Comparison of ENCODE assay signal across 1 cellular context in the genomic region with DNA sequence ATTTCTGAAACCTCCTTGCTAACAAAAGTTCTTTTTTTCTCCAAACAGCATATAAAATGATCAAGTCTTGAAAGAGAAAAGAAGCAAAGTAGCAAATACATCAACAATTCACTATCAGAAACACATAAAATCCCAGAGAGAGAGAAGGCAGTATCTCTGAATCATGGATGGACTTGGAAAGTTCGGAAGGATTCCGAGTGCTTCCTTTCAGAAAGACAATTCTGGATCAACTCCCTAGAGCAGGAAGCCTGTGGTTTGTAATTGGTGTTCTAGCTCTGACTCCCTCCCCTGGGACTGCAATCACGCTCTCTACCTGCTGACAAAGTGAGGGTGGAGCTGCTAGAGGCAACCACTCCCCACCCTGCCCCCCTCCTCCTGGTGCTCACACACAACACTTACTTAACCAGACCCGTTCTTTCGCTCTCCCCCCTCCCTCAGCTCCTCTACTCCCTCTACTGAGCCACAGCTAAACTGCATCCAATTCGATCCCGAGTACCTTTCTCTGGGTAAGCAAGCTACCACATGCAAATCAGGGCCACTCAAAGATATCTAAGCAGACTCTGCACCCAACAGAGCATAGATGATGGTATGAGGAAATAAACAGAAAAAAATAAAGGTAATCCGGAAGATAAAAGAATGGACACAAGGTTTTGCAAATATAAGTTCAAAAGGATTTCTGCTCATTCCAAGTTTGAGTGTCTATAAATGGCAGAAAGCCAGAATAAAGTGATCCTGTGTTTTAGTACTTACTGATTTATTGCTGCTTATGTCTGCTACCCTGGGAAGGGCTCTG.
TF ChIP-seq lines count a peak whose summit lies in the region.

A gene (minus strand): TSS at position 235 of the 793 bp plus-strand sequence. CDS start 1,957 bp downstream, outside the sequence.

TF ChIP-seq in HepG2, 621 proteins besides CTCF, POLR2A, EP300 and RAD21 (continued from another document and continues in another):
- TF ChIP-seq, protein P1, sequence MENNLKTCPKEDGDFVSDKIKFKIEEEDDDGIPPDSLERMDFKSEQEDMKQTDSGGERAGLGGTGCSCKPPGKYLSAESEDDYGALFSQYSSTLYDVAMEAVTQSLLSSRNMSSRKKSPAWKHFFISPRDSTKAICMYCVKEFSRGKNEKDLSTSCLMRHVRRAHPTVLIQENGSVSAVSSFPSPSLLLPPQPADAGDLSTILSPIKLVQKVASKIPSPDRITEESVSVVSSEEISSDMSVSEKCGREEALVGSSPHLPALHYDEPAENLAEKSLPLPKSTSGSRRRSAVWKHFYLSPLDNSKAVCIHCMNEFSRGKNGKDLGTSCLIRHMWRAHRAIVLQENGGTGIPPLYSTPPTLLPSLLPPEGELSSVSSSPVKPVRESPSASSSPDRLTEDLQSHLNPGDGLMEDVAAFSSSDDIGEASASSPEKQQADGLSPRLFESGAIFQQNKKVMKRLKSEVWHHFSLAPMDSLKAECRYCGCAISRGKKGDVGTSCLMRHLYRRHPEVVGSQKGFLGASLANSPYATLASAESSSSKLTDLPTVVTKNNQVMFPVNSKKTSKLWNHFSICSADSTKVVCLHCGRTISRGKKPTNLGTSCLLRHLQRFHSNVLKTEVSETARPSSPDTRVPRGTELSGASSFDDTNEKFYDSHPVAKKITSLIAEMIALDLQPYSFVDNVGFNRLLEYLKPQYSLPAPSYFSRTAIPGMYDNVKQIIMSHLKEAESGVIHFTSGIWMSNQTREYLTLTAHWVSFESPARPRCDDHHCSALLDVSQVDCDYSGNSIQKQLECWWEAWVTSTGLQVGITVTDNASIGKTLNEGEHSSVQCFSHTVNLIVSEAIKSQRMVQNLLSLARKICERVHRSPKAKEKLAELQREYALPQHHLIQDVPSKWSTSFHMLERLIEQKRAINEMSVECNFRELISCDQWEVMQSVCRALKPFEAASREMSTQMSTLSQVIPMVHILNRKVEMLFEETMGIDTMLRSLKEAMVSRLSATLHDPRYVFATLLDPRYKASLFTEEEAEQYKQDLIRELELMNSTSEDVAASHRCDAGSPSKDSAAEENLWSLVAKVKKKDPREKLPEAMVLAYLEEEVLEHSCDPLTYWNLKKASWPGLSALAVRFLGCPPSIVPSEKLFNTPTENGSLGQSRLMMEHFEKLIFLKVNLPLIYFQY (CRISPR knock-in tag; IDR thresholded peaks at IDR 0.05; ENCODE audit: borderline replicate concordance), result peak; percentile 71
- TF ChIP-seq KMT2A (CRISPR knock-in tag; IDR thresholded peaks at IDR 0.05), result peak; percentile 89
- no peak for TF ChIP-seq NFATC3 (CRISPR knock-in tag; IDR thresholded peaks at IDR 0.05)
- TF ChIP-seq CHD4 (IDR thresholded peaks at IDR 0.05; ENCODE audit: borderline replicate concordance, low read length), result no peak
- peak; percentile 85 for TF ChIP-seq ZNF761 (CRISPR knock-in tag; conservative IDR thresholded peaks at IDR 0.05)
- 0 out of 2 replicates have a peak, but pooled peaks have one; percentile 52 for TF ChIP-seq PHF20 (CRISPR knock-in tag; IDR thresholded peaks at IDR 0.05)
- TF ChIP-seq FOXA1 (IDR thresholded peaks at IDR 0.05), result peak; percentile 29; the same call in 1 of the 2 replicates
- peak; percentile 58 for TF ChIP-seq FOXA1 (CRISPR knock-in tag; IDR thresholded peaks at IDR 0.05)
- 0 out of 2 replicates have a peak, but pooled peaks have one; percentile 37 for TF ChIP-seq TMF1 (CRISPR knock-in tag; IDR thresholded peaks at IDR 0.05; ENCODE audit: low read depth)
- no peak for TF ChIP-seq MTF2 (CRISPR knock-in tag; IDR thresholded peaks at IDR 0.05; ENCODE audit: borderline replicate concordance)
- 0 out of 2 replicates have a peak, but pooled peaks have one; percentile 46 for TF ChIP-seq ZNF430 (CRISPR knock-in tag; IDR thresholded peaks at IDR 0.05)
- no peak for TF ChIP-seq ATAD3A (CRISPR knock-in tag; IDR thresholded peaks at IDR 0.05)
- TF ChIP-seq ZNF569 (CRISPR knock-in tag; IDR thresholded peaks at IDR 0.05; ENCODE audit: borderline replicate concordance), result 0 out of 2 replicates have a peak, but pooled peaks have one; percentile 62
- peak; percentile 51; the same call in 1 of the 2 replicates for TF ChIP-seq LCORL (IDR thresholded peaks at IDR 0.05)
- TF ChIP-seq LCORL (CRISPR knock-in tag; IDR thresholded peaks at IDR 0.05), result peak; percentile 95
- peak; percentile 66; the same call in 1 of the 2 replicates for TF ChIP-seq ELF1 (CRISPR knock-in tag; IDR thresholded peaks at IDR 0.05)
- peak; percentile 63; the same call in 1 of the 2 replicates for TF ChIP-seq RARA (CRISPR knock-in tag; IDR thresholded peaks at IDR 0.05)
- TF ChIP-seq, protein P2, sequence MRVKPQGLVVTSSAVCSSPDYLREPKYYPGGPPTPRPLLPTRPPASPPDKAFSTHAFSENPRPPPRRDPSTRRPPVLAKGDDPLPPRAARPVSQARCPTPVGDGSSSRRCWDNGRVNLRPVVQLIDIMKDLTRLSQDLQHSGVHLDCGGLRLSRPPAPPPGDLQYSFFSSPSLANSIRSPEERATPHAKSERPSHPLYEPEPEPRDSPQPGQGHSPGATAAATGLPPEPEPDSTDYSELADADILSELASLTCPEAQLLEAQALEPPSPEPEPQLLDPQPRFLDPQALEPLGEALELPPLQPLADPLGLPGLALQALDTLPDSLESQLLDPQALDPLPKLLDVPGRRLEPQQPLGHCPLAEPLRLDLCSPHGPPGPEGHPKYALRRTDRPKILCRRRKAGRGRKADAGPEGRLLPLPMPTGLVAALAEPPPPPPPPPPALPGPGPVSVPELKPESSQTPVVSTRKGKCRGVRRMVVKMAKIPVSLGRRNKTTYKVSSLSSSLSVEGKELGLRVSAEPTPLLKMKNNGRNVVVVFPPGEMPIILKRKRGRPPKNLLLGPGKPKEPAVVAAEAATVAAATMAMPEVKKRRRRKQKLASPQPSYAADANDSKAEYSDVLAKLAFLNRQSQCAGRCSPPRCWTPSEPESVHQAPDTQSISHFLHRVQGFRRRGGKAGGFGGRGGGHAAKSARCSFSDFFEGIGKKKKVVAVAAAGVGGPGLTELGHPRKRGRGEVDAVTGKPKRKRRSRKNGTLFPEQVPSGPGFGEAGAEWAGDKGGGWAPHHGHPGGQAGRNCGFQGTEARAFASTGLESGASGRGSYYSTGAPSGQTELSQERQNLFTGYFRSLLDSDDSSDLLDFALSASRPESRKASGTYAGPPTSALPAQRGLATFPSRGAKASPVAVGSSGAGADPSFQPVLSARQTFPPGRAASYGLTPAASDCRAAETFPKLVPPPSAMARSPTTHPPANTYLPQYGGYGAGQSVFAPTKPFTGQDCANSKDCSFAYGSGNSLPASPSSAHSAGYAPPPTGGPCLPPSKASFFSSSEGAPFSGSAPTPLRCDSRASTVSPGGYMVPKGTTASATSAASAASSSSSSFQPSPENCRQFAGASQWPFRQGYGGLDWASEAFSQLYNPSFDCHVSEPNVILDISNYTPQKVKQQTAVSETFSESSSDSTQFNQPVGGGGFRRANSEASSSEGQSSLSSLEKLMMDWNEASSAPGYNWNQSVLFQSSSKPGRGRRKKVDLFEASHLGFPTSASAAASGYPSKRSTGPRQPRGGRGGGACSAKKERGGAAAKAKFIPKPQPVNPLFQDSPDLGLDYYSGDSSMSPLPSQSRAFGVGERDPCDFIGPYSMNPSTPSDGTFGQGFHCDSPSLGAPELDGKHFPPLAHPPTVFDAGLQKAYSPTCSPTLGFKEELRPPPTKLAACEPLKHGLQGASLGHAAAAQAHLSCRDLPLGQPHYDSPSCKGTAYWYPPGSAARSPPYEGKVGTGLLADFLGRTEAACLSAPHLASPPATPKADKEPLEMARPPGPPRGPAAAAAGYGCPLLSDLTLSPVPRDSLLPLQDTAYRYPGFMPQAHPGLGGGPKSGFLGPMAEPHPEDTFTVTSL (CRISPR knock-in tag; IDR thresholded peaks at IDR 0.05; ENCODE audit: borderline replicate concordance), result peak; percentile 33; the same call in 1 of the 2 replicates
- TF ChIP-seq PRPF4 (IDR thresholded peaks at IDR 0.05; ENCODE audit: low read depth, low read length, poor library complexity, severe bottlenecking), result no peak
- peak; percentile 68 for TF ChIP-seq CREM (IDR thresholded peaks at IDR 0.05)
- TF ChIP-seq CREM (CRISPR knock-in tag; IDR thresholded peaks at IDR 0.05), result no peak
- peak; percentile 89; the same call in 1 of the 2 replicates for TF ChIP-seq SMAD1 (CRISPR knock-in tag; IDR thresholded peaks at IDR 0.05; ENCODE audit: borderline replicate concordance, low read depth)
- TF ChIP-seq HNF4A (CRISPR knock-in tag; IDR thresholded peaks at IDR 0.05), result peak; percentile 51
- TF ChIP-seq CCDC6 (CRISPR knock-in tag; IDR thresholded peaks at IDR 0.05), result peak; percentile 87; the same call in 1 of the 2 replicates
- no peak for TF ChIP-seq HNRNPLL (IDR thresholded peaks at IDR 0.05; ENCODE audit: low read depth, low read length, poor library complexity, severe bottlenecking)
- TF ChIP-seq ZNF724P (CRISPR knock-in tag; IDR thresholded peaks at IDR 0.05; ENCODE audit: borderline replicate concordance), result peak; percentile 81; the same call in 1 of the 2 replicates
- TF ChIP-seq HOXA7 (CRISPR knock-in tag; IDR thresholded peaks at IDR 0.05), result no peak
- peak; percentile 81; the same call in 1 of the 2 replicates for TF ChIP-seq ZKSCAN8 (CRISPR knock-in tag; IDR thresholded peaks at IDR 0.05; ENCODE audit: borderline replicate concordance)
- peak; percentile 34; the same call in 1 of the 2 replicates for TF ChIP-seq ATF7 (IDR thresholded peaks at IDR 0.05)
- TF ChIP-seq ATF7 (CRISPR knock-in tag; IDR thresholded peaks at IDR 0.05), result peak; percentile 80; the same call in 1 of the 2 replicates
- TF ChIP-seq, protein P3, sequence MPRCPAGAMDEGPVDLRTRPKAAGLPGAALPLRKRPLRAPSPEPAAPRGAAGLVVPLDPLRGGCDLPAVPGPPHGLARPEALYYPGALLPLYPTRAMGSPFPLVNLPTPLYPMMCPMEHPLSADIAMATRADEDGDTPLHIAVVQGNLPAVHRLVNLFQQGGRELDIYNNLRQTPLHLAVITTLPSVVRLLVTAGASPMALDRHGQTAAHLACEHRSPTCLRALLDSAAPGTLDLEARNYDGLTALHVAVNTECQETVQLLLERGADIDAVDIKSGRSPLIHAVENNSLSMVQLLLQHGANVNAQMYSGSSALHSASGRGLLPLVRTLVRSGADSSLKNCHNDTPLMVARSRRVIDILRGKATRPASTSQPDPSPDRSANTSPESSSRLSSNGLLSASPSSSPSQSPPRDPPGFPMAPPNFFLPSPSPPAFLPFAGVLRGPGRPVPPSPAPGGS (CRISPR knock-in tag; IDR thresholded peaks at IDR 0.05), result no peak
- TF ChIP-seq, protein P4, sequence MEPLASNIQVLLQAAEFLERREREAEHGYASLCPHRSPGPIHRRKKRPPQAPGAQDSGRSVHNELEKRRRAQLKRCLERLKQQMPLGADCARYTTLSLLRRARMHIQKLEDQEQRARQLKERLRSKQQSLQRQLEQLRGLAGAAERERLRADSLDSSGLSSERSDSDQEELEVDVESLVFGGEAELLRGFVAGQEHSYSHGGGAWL (CRISPR knock-in tag; IDR thresholded peaks at IDR 0.05), result peak; percentile 80
- TF ChIP-seq, protein P5, sequence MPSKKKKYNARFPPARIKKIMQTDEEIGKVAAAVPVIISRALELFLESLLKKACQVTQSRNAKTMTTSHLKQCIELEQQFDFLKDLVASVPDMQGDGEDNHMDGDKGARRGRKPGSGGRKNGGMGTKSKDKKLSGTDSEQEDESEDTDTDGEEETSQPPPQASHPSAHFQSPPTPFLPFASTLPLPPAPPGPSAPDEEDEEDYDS (CRISPR knock-in tag; IDR thresholded peaks at IDR 0.05), result peak; percentile 95
- TF ChIP-seq, protein P6, sequence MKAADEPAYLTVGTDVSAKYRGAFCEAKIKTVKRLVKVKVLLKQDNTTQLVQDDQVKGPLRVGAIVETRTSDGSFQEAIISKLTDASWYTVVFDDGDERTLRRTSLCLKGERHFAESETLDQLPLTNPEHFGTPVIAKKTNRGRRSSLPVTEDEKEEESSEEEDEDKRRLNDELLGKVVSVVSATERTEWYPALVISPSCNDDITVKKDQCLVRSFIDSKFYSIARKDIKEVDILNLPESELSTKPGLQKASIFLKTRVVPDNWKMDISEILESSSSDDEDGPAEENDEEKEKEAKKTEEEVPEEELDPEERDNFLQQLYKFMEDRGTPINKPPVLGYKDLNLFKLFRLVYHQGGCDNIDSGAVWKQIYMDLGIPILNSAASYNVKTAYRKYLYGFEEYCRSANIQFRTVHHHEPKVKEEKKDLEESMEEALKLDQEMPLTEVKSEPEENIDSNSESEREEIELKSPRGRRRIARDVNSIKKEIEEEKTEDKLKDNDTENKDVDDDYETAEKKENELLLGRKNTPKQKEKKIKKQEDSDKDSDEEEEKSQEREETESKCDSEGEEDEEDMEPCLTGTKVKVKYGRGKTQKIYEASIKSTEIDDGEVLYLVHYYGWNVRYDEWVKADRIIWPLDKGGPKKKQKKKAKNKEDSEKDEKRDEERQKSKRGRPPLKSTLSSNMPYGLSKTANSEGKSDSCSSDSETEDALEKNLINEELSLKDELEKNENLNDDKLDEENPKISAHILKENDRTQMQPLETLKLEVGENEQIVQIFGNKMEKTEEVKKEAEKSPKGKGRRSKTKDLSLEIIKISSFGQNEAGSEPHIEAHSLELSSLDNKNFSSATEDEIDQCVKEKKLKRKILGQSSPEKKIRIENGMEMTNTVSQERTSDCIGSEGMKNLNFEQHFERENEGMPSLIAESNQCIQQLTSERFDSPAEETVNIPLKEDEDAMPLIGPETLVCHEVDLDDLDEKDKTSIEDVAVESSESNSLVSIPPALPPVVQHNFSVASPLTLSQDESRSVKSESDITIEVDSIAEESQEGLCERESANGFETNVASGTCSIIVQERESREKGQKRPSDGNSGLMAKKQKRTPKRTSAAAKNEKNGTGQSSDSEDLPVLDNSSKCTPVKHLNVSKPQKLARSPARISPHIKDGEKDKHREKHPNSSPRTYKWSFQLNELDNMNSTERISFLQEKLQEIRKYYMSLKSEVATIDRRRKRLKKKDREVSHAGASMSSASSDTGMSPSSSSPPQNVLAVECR (CRISPR knock-in tag; IDR thresholded peaks at IDR 0.05; ENCODE audit: borderline replicate concordance), result peak; percentile 92; the same call in 1 of the 2 replicates
- TF ChIP-seq SALL2 (CRISPR knock-in tag; IDR thresholded peaks at IDR 0.05), result peak; percentile 99
- TF ChIP-seq, protein P7, sequence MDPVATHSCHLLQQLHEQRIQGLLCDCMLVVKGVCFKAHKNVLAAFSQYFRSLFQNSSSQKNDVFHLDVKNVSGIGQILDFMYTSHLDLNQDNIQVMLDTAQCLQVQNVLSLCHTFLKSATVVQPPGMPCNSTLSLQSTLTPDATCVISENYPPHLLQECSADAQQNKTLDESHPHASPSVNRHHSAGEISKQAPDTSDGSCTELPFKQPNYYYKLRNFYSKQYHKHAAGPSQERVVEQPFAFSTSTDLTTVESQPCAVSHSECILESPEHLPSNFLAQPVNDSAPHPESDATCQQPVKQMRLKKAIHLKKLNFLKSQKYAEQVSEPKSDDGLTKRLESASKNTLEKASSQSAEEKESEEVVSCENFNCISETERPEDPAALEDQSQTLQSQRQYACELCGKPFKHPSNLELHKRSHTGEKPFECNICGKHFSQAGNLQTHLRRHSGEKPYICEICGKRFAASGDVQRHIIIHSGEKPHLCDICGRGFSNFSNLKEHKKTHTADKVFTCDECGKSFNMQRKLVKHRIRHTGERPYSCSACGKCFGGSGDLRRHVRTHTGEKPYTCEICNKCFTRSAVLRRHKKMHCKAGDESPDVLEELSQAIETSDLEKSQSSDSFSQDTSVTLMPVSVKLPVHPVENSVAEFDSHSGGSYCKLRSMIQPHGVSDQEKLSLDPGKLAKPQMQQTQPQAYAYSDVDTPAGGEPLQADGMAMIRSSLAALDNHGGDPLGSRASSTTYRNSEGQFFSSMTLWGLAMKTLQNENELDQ (CRISPR knock-in tag; IDR thresholded peaks at IDR 0.05; ENCODE audit: borderline replicate concordance), result no peak
- TF ChIP-seq STAG1 (CRISPR knock-in tag; IDR thresholded peaks at IDR 0.05), result peak; percentile 90
